8 cellular contexts compared by ENCODE assay signal in the genomic region with DNA sequence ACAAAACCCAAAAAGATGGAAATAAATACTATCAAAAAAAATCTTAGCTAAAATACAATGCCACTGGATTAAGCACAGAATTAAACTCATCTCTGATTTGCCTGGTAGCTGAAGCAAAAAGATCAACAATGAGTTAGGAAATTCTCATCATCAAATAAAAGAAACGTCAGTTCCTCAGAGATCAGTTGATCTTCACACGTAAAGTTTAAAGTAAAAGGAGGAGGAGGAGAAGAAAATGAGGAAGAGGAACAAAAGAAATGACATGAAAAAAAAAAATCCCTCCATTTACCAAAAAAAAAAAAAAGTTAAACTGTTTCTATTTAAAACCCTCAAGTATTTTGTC. TPM values are rescaled to one million over a fixed set of nuclear protein-coding genes. Genes with fewer than 3 reads are reported as not detected.
DNase-seq lines count a peak whose midpoint lies in the region; ATAC-seq and TF ChIP-seq lines count a peak whose summit lies in the region.

No MANE protein-coding gene starts in this region.

- H3K36me3 ChIP-seq in lung (ENCODE audit: control insufficient read depth in 2 of 2, insufficient read depth in 2 of 2, low read length in 2 of 2): peaks cover 0 to 1% of the 10 kb centered on the region in 2 donors

- DNase-seq in activated naive CD4-positive, alpha-beta T cell treated with anti-CD3 and anti-CD28 coated beads for 36 hours: no peak
- DNase-seq in activated naive CD4-positive, alpha-beta T cell treated with anti-CD3 and anti-CD28 coated beads, Interleukin-2, amount 50 U/mL, for 16 hours: no peak
- no peak for DNase-seq in activated naive CD8-positive, alpha-beta T cell treated with anti-CD3 and anti-CD28 coated beads, Interleukin-2, amount 10 ng/mL, durations not matched to agents 7 days and 5 days
- no peak for DNase-seq in lung (ENCODE audit: low spot score)
- DNase-seq in type B pancreatic cell (ENCODE audit: extremely low spot score, unreplicated experiment): no peak
- DNase-seq in KBM-7: no peak
- DNase-seq in D341Med (ENCODE audit: low spot score): no peak

- POLR2A ChIA-PET in activated naive CD8-positive, alpha-beta T cell treated with anti-CD3 and anti-CD28 coated beads, Interleukin-2, amount 10 ng/mL, durations not matched to agents 7 days and 5 days (lab: Charles Lee): interaction anchor here (0.7 to 4.8 kb wide), 9 partner anchors 10 to 482 kb away, joined by 3 to 107 read pairs (median 7); a partner anchor contains a TSS

- H3K27ac Mint-ChIP-seq in activated naive CD4-positive, alpha-beta T cell treated with anti-CD3 and anti-CD28 coated beads for 36 hours: peak overlapping the region; percentile 92
- H3K27ac Mint-ChIP-seq in activated naive CD8-positive, alpha-beta T cell treated with anti-CD3 and anti-CD28 coated beads, Interleukin-2, amount 10 ng/mL, durations not matched to agents 7 days and 5 days: peak overlapping the region; percentile 90
- peak overlapping the region; percentile 13 for H3K27ac Mint-ChIP-seq in type B pancreatic cell

- H3K27me3 ChIP-seq in lung (ENCODE audit: control insufficient read depth, insufficient read depth): no peaks in the 10 kb centered on the region

- H3K4me1 Mint-ChIP-seq in activated naive CD4-positive, alpha-beta T cell treated with anti-CD3 and anti-CD28 coated beads for 36 hours (ENCODE audit: low read depth): peaks cover 68% of the 10 kb centered on the region
- H3K4me1 Mint-ChIP-seq in activated naive CD8-positive, alpha-beta T cell treated with anti-CD3 and anti-CD28 coated beads, Interleukin-2, amount 10 ng/mL, durations not matched to agents 7 days and 5 days: peaks cover 38% of the 10 kb centered on the region
- peaks cover 49% of the 10 kb centered on the region for H3K4me1 Mint-ChIP-seq in type B pancreatic cell (ENCODE audit: unreplicated experiment)

- no peaks in the 10 kb centered on the region for H3K9me3 Mint-ChIP-seq in activated naive CD4-positive, alpha-beta T cell treated with anti-CD3 and anti-CD28 coated beads for 36 hours
- H3K9me3 Mint-ChIP-seq in activated naive CD8-positive, alpha-beta T cell treated with anti-CD3 and anti-CD28 coated beads, Interleukin-2, amount 10 ng/mL, durations not matched to agents 7 days and 5 days: no peaks in the 10 kb centered on the region
- H3K9me3 Mint-ChIP-seq in type B pancreatic cell: no peaks in the 10 kb centered on the region

- H3K4me1 ChIP-seq in lung (ENCODE audit: control insufficient read depth in 2 of 2, insufficient read depth in 2 of 2, low read length in 2 of 2): peaks cover 22 to 62% of the 10 kb centered on the region in 2 donors

- peaks cover 9% of the 10 kb centered on the region for H3K36me3 Mint-ChIP-seq in activated naive CD4-positive, alpha-beta T cell treated with anti-CD3 and anti-CD28 coated beads for 36 hours (ENCODE audit: low read depth)
- H3K36me3 Mint-ChIP-seq in activated naive CD8-positive, alpha-beta T cell treated with anti-CD3 and anti-CD28 coated beads, Interleukin-2, amount 10 ng/mL, durations not matched to agents 7 days and 5 days: peaks cover 36% of the 10 kb centered on the region
- H3K36me3 Mint-ChIP-seq in type B pancreatic cell: peaks cover 8% of the 10 kb centered on the region

- peak overlapping the region; percentile 64 for H3K4me3 Mint-ChIP-seq in activated naive CD4-positive, alpha-beta T cell treated with anti-CD3 and anti-CD28 coated beads for 36 hours
- H3K4me3 Mint-ChIP-seq in activated naive CD8-positive, alpha-beta T cell treated with anti-CD3 and anti-CD28 coated beads, Interleukin-2, amount 10 ng/mL, durations not matched to agents 7 days and 5 days: peak overlapping the region; percentile 72
- H3K4me3 Mint-ChIP-seq in type B pancreatic cell: peak overlapping the region; percentile 73

- CTCF ChIA-PET in activated naive CD4-positive, alpha-beta T cell treated with anti-CD3 and anti-CD28 coated beads for 36 hours (lab: Charles Lee): interaction anchor here (0.7 to 2.6 kb wide), 7 partner anchors 12 to 94 kb away, joined by 3 to 15 read pairs (median 6); a partner anchor contains a TSS

- H3K9me3 ChIP-seq in lung (ENCODE audit: control insufficient read depth in 2 of 2, insufficient read depth in 1 of 2, low read length in 1 of 2): no peaks in the 10 kb centered on the region

- ATAC-seq in activated naive CD8-positive, alpha-beta T cell treated with anti-CD3 and anti-CD28 coated beads, Interleukin-2, amount 10 ng/mL, durations not matched to agents 7 days and 5 days (ENCODE audit: low read depth): peak; percentile 5
- peak; percentile 8 for ATAC-seq in lung (ENCODE audit: insufficient read depth, low FRiP score)
- no peak for ATAC-seq in HG03025 (IDR thresholded peaks at IDR 0.05; ENCODE audit: low FRiP score, unreplicated experiment)

- 5 to 8% methylated on average over 2 of the region's 2 CpGs for WGBS in lung, 2 donors

- H3K27me3 Mint-ChIP-seq in activated naive CD4-positive, alpha-beta T cell treated with anti-CD3 and anti-CD28 coated beads for 36 hours (ENCODE audit: low read depth): no peaks in the 10 kb centered on the region
- no peaks in the 10 kb centered on the region for H3K27me3 Mint-ChIP-seq in activated naive CD8-positive, alpha-beta T cell treated with anti-CD3 and anti-CD28 coated beads, Interleukin-2, amount 10 ng/mL, durations not matched to agents 7 days and 5 days
- no peaks in the 10 kb centered on the region for H3K27me3 Mint-ChIP-seq in type B pancreatic cell

- in situ Hi-C loops in KBM-7 (cut with MboI; ENCODE audit: low pct_unique_long_range_greater_than_20kb, low sequenced_read_pairs): no loop called here

- intact Hi-C loops in activated naive CD4-positive, alpha-beta T cell treated with anti-CD3 and anti-CD28 coated beads for 36 hours (cut with micrococcal nuclease): loop anchor here (1.0 to 10.0 kb wide), 8 partner anchors 8 to 1112 kb away; a partner anchor contains a TSS

- peak overlapping the region; percentile 95 to 98 for H3K27ac ChIP-seq in lung (ENCODE audit: low read depth in 1 of 2, low read length in 1 of 2)

- no peak overlapping the region for H3K4me3 ChIP-seq in lung

- no peak for TF ChIP-seq CTCF in lung (IDR thresholded peaks at IDR 0.05; ENCODE audit: control extremely low read depth, extremely low read depth)
- TF ChIP-seq CTCF in type B pancreatic cell (conservative IDR thresholded peaks at IDR 0.05): no peak

RNA-seq across cellular contexts. Expression of a gene that starts 22.6 kb away (rescaled TPM):
- 10 to 100 TPM; 30.1 to 32.2 TPM for total RNA-seq in activated naive CD4-positive, alpha-beta T cell treated with anti-CD3 and anti-CD28 coated beads for 36 hours
- total RNA-seq in activated naive CD8-positive, alpha-beta T cell treated with anti-CD3 and anti-CD28 coated beads, Interleukin-2, amount 10 ng/mL, durations not matched to agents 7 days and 5 days: 10 to 100 TPM; 17.9 to 22.9 TPM
- total RNA-seq in lung (10 to 100 TPM; 23.7 to 51.8 TPM), type B pancreatic cell (ENCODE audit: low replicate concordance) (20.3 and 24.1 TPM in 2 replicates)
- polyA plus RNA-seq in lung: 10 to 100 TPM in 1 of 2 donors, 1 to 10 TPM in 1; 4.4 to 20.9 TPM

Comparison
In these comparisons a context has a peak if more than half of its experiments do, and no peak if none do; other contexts are left out.
1. H3K27ac Mint-ChIP-seq: peak in every context shown above with its lines; median percentile 92 in activated naive CD4-positive, alpha-beta T cell treated with anti-CD3 and anti-CD28 coated beads for 36 hours; 90 in activated naive CD8-positive, alpha-beta T cell treated with anti-CD3 and anti-CD28 coated beads, Interleukin-2, amount 10 ng/mL, durations not matched to agents 7 days and 5 days; 13 in type B pancreatic cell.